8 cellular contexts compared by ENCODE assay signal in genomic region chr14:104135121-104135903, GRCh38. TPM values are rescaled to one million over a fixed set of nuclear protein-coding genes. Genes with fewer than 3 reads are reported as not detected.
DNase-seq lines count a peak whose midpoint lies in the region; ATAC-seq and TF ChIP-seq lines count a peak whose summit lies in the region.

No MANE protein-coding gene starts in this region.

- DNase-seq in astrocyte of the cerebellum (ENCODE audit: low read depth) (no peak), lower lobe of right lung (peak; percentile 42), hippocampal formation (lab: John Stamatoyannopoulos, UW) (no peak), tibial nerve (ENCODE audit: low spot score in 2 of 2) (no peak)

- no peak overlapping the region for H3K4me3 Mint-ChIP-seq in stimulated activated memory B cell treated with anti-CD40 and anti-IgM and Interleukin-4, amounts not matched to agents 10 μg/mL and 1 μg/mL and 100 μg/mL, for 72 hours

- H3K27ac ChIP-seq in C4-2B, result no peak overlapping the region
- no peak overlapping the region for H3K27ac ChIP-seq in HUES64 (ENCODE audit: low read depth, low read length)
- no peak overlapping the region for H3K27ac ChIP-seq in lower lobe of right lung
- H3K27ac ChIP-seq in tibial nerve, result no peak overlapping the region

- TF ChIP-seq POLR2A in tibial nerve (IDR thresholded peaks at IDR 0.05), result no peak

- H3K4me3 ChIP-seq in HUES64 (ENCODE audit: low read length) (peak overlapping the region; percentile 56), astrocyte of the cerebellum (ENCODE audit: low read depth, low read length) (no peak overlapping the region), lower lobe of right lung (no peak overlapping the region), tibial nerve (no peak overlapping the region)

- 3% methylated on average over 47 of the region's 47 CpGs for WGBS in HUES64
- 2 to 7% methylated on average over 34 to 40 of the region's 47 CpGs for WGBS in tibial nerve, 2 donors

- peaks cover 17% of the 10 kb centered on the region for H3K4me1 Mint-ChIP-seq in stimulated activated memory B cell treated with anti-CD40 and anti-IgM and Interleukin-4, amounts not matched to agents 10 μg/mL and 1 μg/mL and 100 μg/mL, for 72 hours

- no peaks in the 10 kb centered on the region for H3K9me3 ChIP-seq in HUES64 (ENCODE audit: insufficient read depth, low read depth, low read length)
- no peaks in the 10 kb centered on the region for H3K9me3 ChIP-seq in lower lobe of right lung
- peaks cover 0 to 11% (median 0%) of the 10 kb centered on the region in 4 donors for H3K9me3 ChIP-seq in tibial nerve

- H3K27ac Mint-ChIP-seq in stimulated activated memory B cell treated with anti-CD40 and anti-IgM and Interleukin-4, amounts not matched to agents 10 μg/mL and 1 μg/mL and 100 μg/mL, for 72 hours, result no peak overlapping the region

- no peaks in the 10 kb centered on the region for H3K36me3 Mint-ChIP-seq in stimulated activated memory B cell treated with anti-CD40 and anti-IgM and Interleukin-4, amounts not matched to agents 10 μg/mL and 1 μg/mL and 100 μg/mL, for 72 hours

- H3K27me3 Mint-ChIP-seq in stimulated activated memory B cell treated with anti-CD40 and anti-IgM and Interleukin-4, amounts not matched to agents 10 μg/mL and 1 μg/mL and 100 μg/mL, for 72 hours, result peaks cover 79% of the 10 kb centered on the region

- in situ Hi-C loops in astrocyte of the cerebellum (cut with HindIII; ENCODE audit: low sequenced_read_pairs), result no loop called here

- H3K9me3 Mint-ChIP-seq in stimulated activated memory B cell treated with anti-CD40 and anti-IgM and Interleukin-4, amounts not matched to agents 10 μg/mL and 1 μg/mL and 100 μg/mL, for 72 hours, result peaks cover 4% of the 10 kb centered on the region

- H3K9ac ChIP-seq in HUES64 (ENCODE audit: low read depth, low read length), result peak overlapping the region; percentile 31; the same call in 1 of the 2 replicates

- TF ChIP-seq EP300 in tibial nerve (IDR thresholded peaks at IDR 0.05), result no peak

- H3K36me3 ChIP-seq in HUES64 (ENCODE audit: insufficient read depth, low read length) (no peaks in the 10 kb centered on the region), lower lobe of right lung (no peaks in the 10 kb centered on the region), tibial nerve (no peaks in the 10 kb centered on the region)

- H3K4me1 ChIP-seq in HUES64 (ENCODE audit: insufficient read depth, low read length) (peaks cover 3% of the 10 kb centered on the region), lower lobe of right lung (peaks cover 29% of the 10 kb centered on the region), tibial nerve (peaks cover 0 to 49% (median 21%) of the 10 kb centered on the region in 4 donors)

- intact Hi-C loops in lower lobe of right lung (cut with DNase I), result no loop called here

- ATAC-seq in lower lobe of right lung (no peak), HG03571 (IDR thresholded peaks at IDR 0.05; ENCODE audit: unreplicated experiment) (no peak)
- no peak for ATAC-seq in stimulated activated memory B cell treated with anti-CD40 and anti-IgM and Interleukin-4, amounts not matched to agents 10 μg/mL and 1 μg/mL and 100 μg/mL, for 72 hours

- TF ChIP-seq CTCF in C4-2B (conservative IDR thresholded peaks at IDR 0.05), result peak; percentile 19
- peak; percentile 21 for TF ChIP-seq CTCF in astrocyte of the cerebellum (IDR thresholded peaks at IDR 0.05; ENCODE audit: low read depth, low read length, missing control alignments)
- TF ChIP-seq CTCF in lower lobe of right lung (IDR thresholded peaks at IDR 0.05), result no peak
- TF ChIP-seq CTCF in tibial nerve (IDR thresholded peaks at IDR 0.05), result no peak

- peaks cover 51% of the 10 kb centered on the region for H3K27me3 ChIP-seq in HUES64 (ENCODE audit: insufficient read depth, low read length)
- peaks cover 73% of the 10 kb centered on the region for H3K27me3 ChIP-seq in lower lobe of right lung (ENCODE audit: low read depth)
- peaks cover 0 to 67% of the 10 kb centered on the region in 2 donors for H3K27me3 ChIP-seq in tibial nerve

RNA-seq across cellular contexts. Expression of gene KIF26A, which starts 3.1 kb away (rescaled TPM):
- 27.0 TPM for polyA plus RNA-seq in HUES64 (2013, experiment 1 of 2)
- 21.0 TPM for polyA plus RNA-seq in HUES64 (2013, experiment 2 of 2)
- 4.4 TPM for total RNA-seq in lower lobe of right lung
- total RNA-seq in tibial nerve, result 1 to 10 TPM; 2.6 to 4.2 (median 3.3) TPM

RNA-seq across cellular contexts. Expression of gene ASPG, which starts 49.8 kb away (rescaled TPM):
- polyA plus RNA-seq in HUES64 (2013, experiment 1 of 2), result 0.55 TPM
- polyA plus RNA-seq in HUES64 (2013, experiment 2 of 2), result 0.32 TPM
- total RNA-seq in lower lobe of right lung, result 4.6 TPM
- total RNA-seq in tibial nerve, result 1 to 10 TPM; 2.4 to 8.7 (median 2.7) TPM

Comparison
In these comparisons a context has a peak if more than half of its experiments do, and no peak if none do; other contexts are left out.
1. CTCF ChIP-seq: peak in C4-2B (single experiment) and astrocyte of the cerebellum (single experiment); none in lower lobe of right lung (single experiment) and tibial nerve (0 of 5).